ENCODE assay signal across 18 cellular contexts in the genomic region with DNA sequence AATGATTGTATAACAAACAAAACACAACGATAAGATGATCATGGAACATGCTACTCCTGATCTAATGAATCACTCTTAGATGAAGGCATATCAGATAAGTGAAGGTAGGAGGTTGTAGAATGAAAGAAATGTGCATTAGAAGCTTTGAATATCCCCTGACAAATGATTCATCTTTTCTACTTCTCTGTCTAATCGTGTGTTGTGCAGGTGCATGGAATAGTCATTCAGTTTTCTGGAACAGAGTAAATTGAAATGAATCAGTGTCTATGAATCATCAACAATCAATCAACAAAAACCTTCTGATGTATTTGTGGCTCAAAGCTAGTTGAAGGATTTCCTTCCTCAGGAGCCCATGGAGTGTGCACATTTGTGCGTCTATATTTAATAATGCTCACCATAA.
"Had no signal": no experiment of that assay in that cellular context is flagged by ENCODE, and none has a peak within 500 bp of the region (broad histone marks: within the 10 kb centered on the region; RNA-seq: fewer than 3 reads in every experiment).

No MANE protein-coding gene starts in this region.

- ATAC-seq: activated CD8-positive, alpha-beta memory T cell treated with anti-CD3 and anti-CD28 coated beads, Interleukin-2, amount 10 ng/mL, durations not matched to agents 7 days and 5 days; left colon; stimulated activated naive CD8-positive, alpha-beta T cell treated with anti-CD3 and anti-CD28 coated beads, Interleukin-15, Interleukin-2, amounts not matched to agents 100 U/mL and 50 U/mL, for 24 hours had no signal

- H3K4me3 Mint-ChIP-seq: activated CD4-positive, alpha-beta memory T cell treated with anti-CD3 and anti-CD28 coated beads for 36 hours; activated CD8-positive, alpha-beta memory T cell treated with anti-CD3 and anti-CD28 coated beads, Interleukin-2, amount 10 ng/mL, durations not matched to agents 7 days and 5 days; activated naive CD4-positive, alpha-beta T cell treated with anti-CD3 and anti-CD28 coated beads, Interleukin-2, amount 50 U/mL, for 24 hours; mesothelial cell of epicardium; nephron progenitor cell had no signal

- DNase-seq: activated CD4-positive, alpha-beta memory T cell treated with anti-CD3 and anti-CD28 coated beads for 36 hours; activated CD4-positive, alpha-beta T cell treated with anti-CD3 and anti-CD28 coated beads for 1 hour; activated CD8-positive, alpha-beta memory T cell treated with anti-CD3 and anti-CD28 coated beads, Interleukin-2, amount 10 ng/mL, durations not matched to agents 7 days and 5 days; activated effector memory CD4-positive, alpha-beta T cell treated with anti-CD3 and anti-CD28 coated beads, Interleukin-2, amount 50 U/mL, for 16 hours; activated T-cell treated with anti-CD3 and anti-CD28 coated beads, Interleukin-2, amount 50 U/mL, for 1 hour; central memory CD4-positive, alpha-beta T cell; colonic mucosa; left colon; nephron progenitor cell; occipital lobe; stimulated activated CD4-positive, alpha-beta T cell treated with anti-CD3 and anti-CD28 coated beads, Interleukin-4, amount 100 ng/mL, for 4 hours; stimulated activated CD8-positive, alpha-beta memory T cell treated with anti-CD3 and anti-CD28 coated beads, Interleukin-4, amount 100 ng/mL, for 48 hours; stimulated activated naive CD8-positive, alpha-beta T cell treated with anti-CD3 and anti-CD28 coated beads, Interleukin-15, Interleukin-2, amounts not matched to agents 100 U/mL and 50 U/mL, for 24 hours; T-helper 9 cell; transverse colon had no signal

- H3K9me3 Mint-ChIP-seq: nephron progenitor cell had no signal

- H3K4me1 Mint-ChIP-seq: activated CD8-positive, alpha-beta memory T cell treated with anti-CD3 and anti-CD28 coated beads, Interleukin-2, amount 10 ng/mL, durations not matched to agents 7 days and 5 days; activated naive CD4-positive, alpha-beta T cell treated with anti-CD3 and anti-CD28 coated beads, Interleukin-2, amount 50 U/mL, for 24 hours; nephron progenitor cell had no signal

- H3K27ac Mint-ChIP-seq: activated CD4-positive, alpha-beta memory T cell treated with anti-CD3 and anti-CD28 coated beads for 36 hours; activated CD8-positive, alpha-beta memory T cell treated with anti-CD3 and anti-CD28 coated beads, Interleukin-2, amount 10 ng/mL, durations not matched to agents 7 days and 5 days; activated naive CD4-positive, alpha-beta T cell treated with anti-CD3 and anti-CD28 coated beads, Interleukin-2, amount 50 U/mL, for 24 hours; mesothelial cell of epicardium; nephron progenitor cell had no signal

- H3K36me3 Mint-ChIP-seq: activated CD4-positive, alpha-beta memory T cell treated with anti-CD3 and anti-CD28 coated beads for 36 hours; activated CD8-positive, alpha-beta memory T cell treated with anti-CD3 and anti-CD28 coated beads, Interleukin-2, amount 10 ng/mL, durations not matched to agents 7 days and 5 days; activated naive CD4-positive, alpha-beta T cell treated with anti-CD3 and anti-CD28 coated beads, Interleukin-2, amount 50 U/mL, for 24 hours; mesothelial cell of epicardium had no signal

- H3K27me3 Mint-ChIP-seq: activated CD4-positive, alpha-beta memory T cell treated with anti-CD3 and anti-CD28 coated beads for 36 hours; activated CD8-positive, alpha-beta memory T cell treated with anti-CD3 and anti-CD28 coated beads, Interleukin-2, amount 10 ng/mL, durations not matched to agents 7 days and 5 days; activated naive CD4-positive, alpha-beta T cell treated with anti-CD3 and anti-CD28 coated beads, Interleukin-2, amount 50 U/mL, for 24 hours had no signal

- FAIRE-seq: endometrium had no signal
